Comparison of ENCODE assay signal across 33 cellular contexts in genomic region chr10:21946946-21947345, GRCh38.
"Had no signal": no experiment of that assay in that cellular context is flagged by ENCODE, and none has a peak within 500 bp of the region (broad histone marks: within the 10 kb centered on the region; RNA-seq: fewer than 3 reads in every experiment).

No MANE protein-coding gene starts in this region.

- H3K27ac ChIP-seq: adrenal gland, ascending aorta, body of pancreas, brain microvascular endothelial cell, breast epithelium, cardiac muscle cell had no signal

- H3K4me3 ChIP-seq: adrenal gland, ascending aorta, body of pancreas, breast epithelium, cardiac muscle cell had no signal

- FAIRE-seq: astrocyte, bronchial epithelial cell, colon had no signal

- ATAC-seq: activated naive CD4-positive, alpha-beta T cell treated with anti-CD3 and anti-CD28 coated beads, Interleukin-2, amount 50 U/mL, for 72 hours; activated naive CD8-positive, alpha-beta T cell treated with anti-CD3 and anti-CD28 coated beads, Interleukin-2, amount 50 U/mL, for 24 hours; activated T-cell treated with anti-CD3 and anti-CD28 coated beads, Interleukin-2, amount 50 U/mL, for 4 hours; activated T-cell treated with anti-CD3 and anti-CD28 coated beads, Interleukin-2, amount 50 U/mL, for 72 hours; activated T-helper 17 cell treated with anti-CD3 and anti-CD28 coated beads, Interleukin-2, amount 50 U/mL, for 72 hours; body of pancreas had no signal

- DNase-seq: activated effector memory CD4-positive, alpha-beta T cell treated with anti-CD3 and anti-CD28 coated beads, Interleukin-2, amount 50 U/mL, for 16 hours; activated effector memory CD4-positive, alpha-beta T cell treated with Interleukin-2 at 50 U/mL for 16 hours; activated gamma-delta T cell; activated gamma-delta T cell treated with Interleukin-2 at 50 U/mL for 16 hours; activated naive CD4-positive, alpha-beta T cell; activated naive CD4-positive, alpha-beta T cell treated with anti-CD3 and anti-CD28 coated beads for 36 hours; activated naive CD4-positive, alpha-beta T cell treated with anti-CD3 and anti-CD28 coated beads, Interleukin-2, amount 10 ng/mL, durations not matched to agents 7 days and 5 days; activated naive CD4-positive, alpha-beta T cell treated with anti-CD3 and anti-CD28 coated beads, Interleukin-2, amount 50 U/mL, for 16 hours; activated naive CD4-positive, alpha-beta T cell treated with Interleukin-2 at 50 U/mL for 16 hours; activated naive CD8-positive, alpha-beta T cell treated with anti-CD3 and anti-CD28 coated beads for 36 hours; activated naive CD8-positive, alpha-beta T cell treated with anti-CD3 and anti-CD28 coated beads, Interleukin-2, amount 10 ng/mL, durations not matched to agents 7 days and 5 days; activated naive CD8-positive, alpha-beta T cell treated with anti-CD3 and anti-CD28 coated beads, Interleukin-2, amount 50 U/mL, for 24 hours; activated T-cell treated with anti-CD3 and anti-CD28 coated beads, Interleukin-2, amount 50 U/mL, for 4 hours; activated T-cell treated with anti-CD3 and anti-CD28 coated beads, Interleukin-2, amount 50 U/mL, for 48 hours; activated T-cell treated with anti-CD3 and anti-CD28 coated beads, Interleukin-2, amount 50 U/mL, for 72 hours; adrenal gland; amniotic stem cell; amygdala; anterior cingulate cortex; aorta; body of pancreas; brain microvascular endothelial cell; caudate nucleus; central memory CD4-positive, alpha-beta T cell; cerebellar nuclear complex had no signal

- H3K9me3 ChIP-seq: adrenal gland, ascending aorta, body of pancreas, breast epithelium had no signal

- H3K27me3 ChIP-seq: adrenal gland, ascending aorta, body of pancreas, brain microvascular endothelial cell, breast epithelium, cardiac muscle cell had no signal

- H3K36me3 ChIP-seq: adrenal gland, ascending aorta, brain microvascular endothelial cell, breast epithelium, cardiac muscle cell had no signal

- H3K4me1 ChIP-seq: breast epithelium had no signal
